In genomic region chr16:86681440-86681838, GRCh38 we compare ENCODE assay signal across 16 cellular contexts.
DNase-seq lines count a peak whose midpoint lies in the region; TF ChIP-seq lines count a peak whose summit lies in the region.
"Had no signal": no experiment of that assay in that cellular context is flagged by ENCODE, and none has a peak within 500 bp of the region (broad histone marks: within the 10 kb centered on the region; RNA-seq: fewer than 3 reads in every experiment).

No MANE protein-coding gene starts in this region.

- no peak for TF ChIP-seq POLR2A in spleen (IDR thresholded peaks at IDR 0.05)

- no peaks in the 10 kb centered on the region for H3K4me1 Mint-ChIP-seq in activated CD4-positive, alpha-beta memory T cell treated with anti-CD3 and anti-CD28 coated beads, Interleukin-2, amount 10 ng/mL, durations not matched to agents 7 days and 5 days

- in situ Hi-C loops in brain microvascular endothelial cell (cut with HindIII; ENCODE audit: low pct_ligation_motif_present, low sequenced_read_pairs): no loop called here

- no peaks in the 10 kb centered on the region for H3K27me3 Mint-ChIP-seq in activated CD4-positive, alpha-beta memory T cell treated with anti-CD3 and anti-CD28 coated beads, Interleukin-2, amount 10 ng/mL, durations not matched to agents 7 days and 5 days

- H3K36me3 ChIP-seq in brain microvascular endothelial cell (replicated peaks) (no peaks in the 10 kb centered on the region), left ventricle myocardium inferior (no peaks in the 10 kb centered on the region), spleen (no peaks in the 10 kb centered on the region)
- H3K36me3 ChIP-seq: thyroid gland had no signal

- intact Hi-C loops in left ventricle myocardium inferior (cut with micrococcal nuclease): no loop called here
- intact Hi-C loops in spleen (cut with DNase I; ENCODE audit: low total_unique reads): no loop called here

- no peaks in the 10 kb centered on the region for H3K9me3 ChIP-seq in left ventricle myocardium inferior (replicated peaks)
- peaks cover 0 to 7% (median 0%) of the 10 kb centered on the region in 8 donors for H3K9me3 ChIP-seq in spleen
- H3K9me3 ChIP-seq: thyroid gland had no signal

- H3K4me1 ChIP-seq in left ventricle myocardium inferior: peaks cover 8% of the 10 kb centered on the region
- H3K4me1 ChIP-seq in spleen: no peaks in the 10 kb centered on the region
- H3K4me1 ChIP-seq: thyroid gland had no signal

- H3K9me3 Mint-ChIP-seq in activated CD4-positive, alpha-beta memory T cell treated with anti-CD3 and anti-CD28 coated beads, Interleukin-2, amount 10 ng/mL, durations not matched to agents 7 days and 5 days: no peaks in the 10 kb centered on the region

- H3K27ac Mint-ChIP-seq in activated CD4-positive, alpha-beta memory T cell treated with anti-CD3 and anti-CD28 coated beads, Interleukin-2, amount 10 ng/mL, durations not matched to agents 7 days and 5 days: no peak overlapping the region
- H3K27ac Mint-ChIP-seq: naive B cell had no signal

- POLR2A ChIA-PET in activated CD4-positive, alpha-beta memory T cell treated with anti-CD3 and anti-CD28 coated beads, Interleukin-2, amount 10 ng/mL, durations not matched to agents 7 days and 5 days (lab: Charles Lee): no interaction called here

- H3K4me3 Mint-ChIP-seq in activated CD4-positive, alpha-beta memory T cell treated with anti-CD3 and anti-CD28 coated beads, Interleukin-2, amount 10 ng/mL, durations not matched to agents 7 days and 5 days: no peak overlapping the region
- H3K4me3 Mint-ChIP-seq: naive B cell had no signal

- no peak overlapping the region for H3K4me3 ChIP-seq in brain microvascular endothelial cell (ENCODE audit: low read depth, low read length)
- H3K4me3 ChIP-seq in left ventricle myocardium inferior: peak overlapping the region; percentile 22
- H3K4me3 ChIP-seq in spleen: no peak overlapping the region
- H3K4me3 ChIP-seq: thyroid gland had no signal

- 75 to 83% (median 76%) methylated on average over 20 to 23 of the region's 23 CpGs for whole genome bisulfite sequencing in spleen, 5 donors

- TF ChIP-seq CTCF in brain microvascular endothelial cell (IDR thresholded peaks at IDR 0.05; ENCODE audit: low read depth, low read length, missing control alignments) (no peak), left ventricle myocardium inferior (IDR thresholded peaks at IDR 0.05; ENCODE audit: borderline replicate concordance) (no peak), spleen (IDR thresholded peaks at IDR 0.05 in 8 of 11, conservative IDR thresholded peaks at IDR 0.05 in 3 of 11) (no peak)

- CTCF ChIA-PET in activated CD4-positive, alpha-beta memory T cell treated with anti-CD3 and anti-CD28 coated beads, Interleukin-2, amount 10 ng/mL, durations not matched to agents 7 days and 5 days (lab: Charles Lee): no interaction called here

- no peaks in the 10 kb centered on the region for H3K36me3 Mint-ChIP-seq in activated CD4-positive, alpha-beta memory T cell treated with anti-CD3 and anti-CD28 coated beads, Interleukin-2, amount 10 ng/mL, durations not matched to agents 7 days and 5 days (ENCODE audit: low read depth)

- H3K27me3 ChIP-seq in brain microvascular endothelial cell (replicated peaks) (no peaks in the 10 kb centered on the region), left ventricle myocardium inferior (ENCODE audit: low read depth) (peaks cover 69% of the 10 kb centered on the region), spleen (replicated peaks in 1 of 7) (peaks cover 0 to 39% (median 5%) of the 10 kb centered on the region in 7 donors)
- H3K27me3 ChIP-seq: thyroid gland had no signal

- H3K27ac ChIP-seq in brain microvascular endothelial cell: peak overlapping the region; percentile 99
- peak overlapping the region; percentile 85 for H3K27ac ChIP-seq in left ventricle myocardium inferior (replicated peaks)
- peak overlapping the region in 5 of 8 donors; percentile 3 to 57 (median 47) for H3K27ac ChIP-seq in spleen

- DNase-seq in EH (ENCODE audit: low read depth) (peak; percentile 41), brain microvascular endothelial cell (peak; percentile 79), left ventricle myocardium inferior (peak; percentile 54), spleen (no peak), NCI-H774 (lab: John Stamatoyannopoulos, UW) (no peak), SW 1271 (lab: John Stamatoyannopoulos, UW) (no peak), occipital lobe (lab: John Stamatoyannopoulos, UW) (no peak)
- DNase-seq in activated CD4-positive, alpha-beta memory T cell treated with anti-CD3 and anti-CD28 coated beads, Interleukin-2, amount 10 ng/mL, durations not matched to agents 7 days and 5 days: no peak
- DNase-seq: activated CD4-positive, CD25-positive, alpha-beta regulatory T cell treated with anti-CD3 and anti-CD28 coated beads, Interleukin-2, amount 50 U/mL, for 72 hours; activated gamma-delta T cell; GF-D8; naive B cell; NCI-H1105; NCI-H2171 treated with DMSO at 0.1 percent for 48 hours; stimulated activated CD4-positive, alpha-beta T cell treated with anti-CD3 and anti-CD28 coated beads, Interleukin-2, amount 100 ng/mL, for 48 hours; thyroid gland had no signal

Comparison
In these comparisons a context has a peak if more than half of its experiments do, and no peak if none do; other contexts are left out.
1. DNase-seq: peak in EH (single experiment), brain microvascular endothelial cell (single experiment) and left ventricle myocardium inferior (single experiment); none in spleen (single experiment), activated CD4-positive, alpha-beta memory T cell treated with anti-CD3 and anti-CD28 coated beads, Interleukin-2, amount 10 ng/mL, durations not matched to agents 7 days and 5 days (single experiment), NCI-H774 (single experiment), SW 1271 (0 of 2) and occipital lobe (single experiment).
2. H3K27ac ChIP-seq: peak in every context shown above with its lines; median percentile 99 in brain microvascular endothelial cell; 85 in left ventricle myocardium inferior; 47 in spleen.